20 cellular contexts compared by ENCODE assay signal in genomic region chr11:2999464-2999998, GRCh38. TPM values are rescaled to one million over a fixed set of nuclear protein-coding genes. Genes with fewer than 3 reads are reported as not detected.
DNase-seq lines count a peak whose midpoint lies in the region; ATAC-seq and TF ChIP-seq lines count a peak whose summit lies in the region.
"Had no signal": no experiment of that assay in that cellular context is flagged by ENCODE, and none has a peak within 500 bp of the region (broad histone marks: within the 10 kb centered on the region; RNA-seq: fewer than 3 reads in every experiment).

No MANE protein-coding gene starts in this region.

- H3K27me3 ChIP-seq in Panc1 (ENCODE audit: control insufficient read depth, insufficient read depth, low read length), result no peaks in the 10 kb centered on the region
- H3K27me3 ChIP-seq: neutrophil had no signal

- no TSS peak for BruUV-seq in Panc1 (replicated peaks; lab: Mats Ljungman, UMichigan)

- CTCF ChIA-PET in Panc1 (lab: Charles Lee), result no interaction called here

- intact Hi-C loops in Panc1 (cut with micrococcal nuclease; ENCODE audit: unreplicated experiment) (no loop called here), posterior vena cava (cut with DNase I) (loop anchor here in 1 of 2 donors (5.0 kb wide), 1 partner anchor 472 kb away; no protein-coding TSS in a partner anchor)

- in situ Hi-C loops in Panc1 (cut with HindIII; ENCODE audit: low pct_unique_long_range_greater_than_20kb, low sequenced_read_pairs), result no loop called here

- no peak for ATAC-seq in Panc1
- no peak for ATAC-seq in HG02870 (IDR thresholded peaks at IDR 0.05; ENCODE audit: unreplicated experiment)
- ATAC-seq in GM21825 (IDR thresholded peaks at IDR 0.05; ENCODE audit: unreplicated experiment), result no peak
- ATAC-seq: stimulated activated naive CD8-positive, alpha-beta T cell treated with anti-CD3 and anti-CD28 coated beads, Interleukin-15, Interleukin-2, amounts not matched to agents 100 U/mL and 50 U/mL, for 24 hours had no signal

- DNase-seq in Panc1 (ENCODE audit: low read depth, low spot score) (no peak), coronary artery (ENCODE audit: low spot score) (peak; percentile 41), posterior vena cava (ENCODE audit: low spot score) (peak; percentile 29), iPS-NIHi11 (ENCODE audit: low spot score) (no peak), NCI-H1092 (lab: John Stamatoyannopoulos, UW) (no peak)
- DNase-seq: activated CD8-positive, alpha-beta memory T cell treated with anti-CD3 and anti-CD28 coated beads for 24 hours; activated naive CD4-positive, alpha-beta T cell treated with Interleukin-2 at 50 U/mL for 16 hours; activated T-cell treated with anti-CD3 and anti-CD28 coated beads, Interleukin-2, amount 50 U/mL, for 48 hours; effector CD4-positive, alpha-beta T cell; GOT3; lower lobe of right lung; RPMI8226; stimulated activated CD4-positive, alpha-beta T cell treated with anti-CD3 and anti-CD28 coated beads, Interleukin-12 subunit alpha, Interleukin-12 subunit beta, amount 100 ng/mL, for 4 hours; stimulated activated CD4-positive, alpha-beta T cell treated with anti-CD3 and anti-CD28 coated beads, Interleukin-4, amount 100 ng/mL, for 4 hours; stimulated activated naive CD8-positive, alpha-beta T cell treated with anti-CD3 and anti-CD28 coated beads, Interleukin-15, Interleukin-2, amounts not matched to agents 100 U/mL and 50 U/mL, for 24 hours; T1000 had no signal

- no peaks in the 10 kb centered on the region for H3K9me3 ChIP-seq in Panc1 (ENCODE audit: control insufficient read depth, insufficient read depth, low read depth, low read length)
- H3K9me3 ChIP-seq: lower lobe of right lung, neutrophil had no signal

- H3K4me1 ChIP-seq in Panc1 (ENCODE audit: control insufficient read depth, insufficient read depth, low read length), result peaks cover 43% of the 10 kb centered on the region
- H3K4me1 ChIP-seq: lower lobe of right lung had no signal

- H3K4me3 ChIP-seq in Panc1 (ENCODE audit: low read depth in 2 of 2, low read length in 2 of 2) (no peak overlapping the region), coronary artery (no peak overlapping the region)
- H3K4me3 ChIP-seq: lower lobe of right lung had no signal

- H3K27ac ChIP-seq in C4-2B (peak overlapping the region; percentile 72), Panc1 (ENCODE audit: low read length) (peak overlapping the region; percentile 78), coronary artery (no peak overlapping the region)
- H3K27ac ChIP-seq: lower lobe of right lung, neutrophil had no signal

- peaks cover 17% of the 10 kb centered on the region; the same call in 1 of the 2 replicates for H3K36me3 ChIP-seq in Panc1 (ENCODE audit: control insufficient read depth, insufficient read depth, low read length)

- TF ChIP-seq CTCF in C4-2B (conservative IDR thresholded peaks at IDR 0.05) (no peak), Panc1 (IDR thresholded peaks at IDR 0.05) (no peak), coronary artery (IDR thresholded peaks at IDR 0.05) (no peak)

- POLR2A ChIA-PET in Panc1 (lab: Charles Lee), result no interaction called here

RNA-seq across cellular contexts. Expression of gene NAP1L4, which starts 7.4 kb away (rescaled TPM):
- total RNA-seq in Panc1 (2021; ENCODE audit: unreplicated experiment), result 274 TPM
- 162 TPM for polyA plus RNA-seq in Panc1 (2012; ENCODE audit: insufficient read length)
- total RNA-seq in posterior vena cava, result 100 to 1,000 TPM in 1 of 2 donors, 10 to 100 TPM in 1; 89.0 to 118 TPM

RNA-seq across cellular contexts. Expression of gene CARS1, which starts 57.7 kb away (rescaled TPM):
- total RNA-seq in Panc1 (2021; ENCODE audit: unreplicated experiment) (120 TPM), posterior vena cava (10 to 100 TPM; 44.2 to 60.6 TPM)
- 264 TPM for polyA plus RNA-seq in Panc1 (2012; ENCODE audit: insufficient read length)

Comparison
In these comparisons a context has a peak if more than half of its experiments do, and no peak if none do; other contexts are left out.
1. H3K27ac ChIP-seq: peak in C4-2B (single experiment) and Panc1 (single experiment); none in coronary artery (0 of 2).
2. DNase-seq: peak in coronary artery (single experiment) and posterior vena cava (single experiment); none in Panc1 (single experiment), iPS-NIHi11 (single experiment) and NCI-H1092 (single experiment).